In the genomic region with DNA sequence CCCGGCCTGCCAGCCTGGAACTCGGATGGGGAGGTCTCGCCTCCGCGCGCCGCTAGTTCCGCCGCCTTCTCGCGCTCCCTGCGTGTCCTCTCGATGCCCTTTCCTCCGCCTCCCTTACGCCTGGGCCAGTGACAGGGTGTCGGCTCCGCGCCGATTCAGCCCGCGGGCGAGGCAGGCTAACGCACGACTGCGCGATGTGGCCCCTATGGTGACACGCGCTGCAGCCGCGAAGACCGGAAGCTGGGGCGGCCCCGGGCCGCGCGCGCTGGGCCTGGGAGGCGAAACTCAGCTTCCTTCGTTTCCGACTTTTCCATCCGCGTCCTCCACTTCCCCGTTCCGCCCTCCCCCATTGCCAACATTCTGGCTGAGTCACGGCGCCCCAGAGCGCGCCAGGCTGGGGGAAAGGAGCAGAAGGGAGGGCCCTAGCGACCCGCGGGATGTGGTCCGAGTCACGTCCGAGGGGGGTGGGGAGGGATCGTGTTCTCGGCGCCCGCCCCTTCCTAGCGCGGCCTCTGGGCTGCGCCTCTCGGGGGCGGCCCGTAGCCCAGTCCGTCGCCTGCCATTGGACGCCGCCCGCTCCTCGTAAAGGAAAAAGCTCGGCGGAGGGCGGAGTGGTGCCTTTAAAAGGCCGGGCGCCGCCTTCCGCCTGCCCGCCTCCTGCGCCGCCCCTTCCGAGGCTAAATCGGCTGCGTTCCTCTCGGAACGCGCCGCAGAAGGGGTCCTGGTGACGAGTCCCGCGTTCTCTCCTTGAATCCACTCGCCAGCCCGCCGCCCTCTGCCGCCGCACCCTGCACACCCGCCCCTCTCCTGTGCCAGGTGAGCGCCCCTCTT, we compare ENCODE assay signal across 1 cellular context.
TF ChIP-seq lines count a peak whose summit lies in the region.

Gene ALDOA (plus strand): TSS at position 649 of the 831 bp plus-strand sequence. CDS start 1,138 bp downstream, outside the sequence.

TF ChIP-seq in HepG2, 621 proteins besides CTCF, POLR2A, EP300 and RAD21 (continued from another document and continues in another):
- TF ChIP-seq ZNF891 (CRISPR knock-in tag; IDR thresholded peaks at IDR 0.05) (peak; percentile 96), HNRNPK (IDR thresholded peaks at IDR 0.05; ENCODE audit: low read depth, low read length, poor library complexity, severe bottlenecking) (peak; percentile 93), MYNN (CRISPR knock-in tag; IDR thresholded peaks at IDR 0.05; ENCODE audit: low read depth) (peak; percentile 74), ZNF850 (CRISPR knock-in tag; conservative IDR thresholded peaks at IDR 0.05) (no peak), SRF (IDR thresholded peaks at IDR 0.05; ENCODE audit: low read depth, low read length) (peak; percentile 95), XRCC5 (optimal IDR thresholded peaks at IDR 0.05; ENCODE audit: low read length) (peak; percentile 91), ZNF792 (CRISPR knock-in tag; IDR thresholded peaks at IDR 0.05) (peak; percentile 73; the same call in 1 of the 2 replicates), TBP (CRISPR knock-in tag; IDR thresholded peaks at IDR 0.05) (no peak), SSRP1 (CRISPR knock-in tag; IDR thresholded peaks at IDR 0.05) (no peak; the same call in 1 of the 2 replicates), JUND (CRISPR knock-in tag; IDR thresholded peaks at IDR 0.05) (peak; percentile 94), SCMH1 (CRISPR knock-in tag; IDR thresholded peaks at IDR 0.05; ENCODE audit: borderline replicate concordance) (no peak), ZFY (CRISPR knock-in tag; IDR thresholded peaks at IDR 0.05) (peak; percentile 96), MAF1 (CRISPR knock-in tag; IDR thresholded peaks at IDR 0.05; ENCODE audit: borderline replicate concordance) (peak; percentile 74), ZNF549 (CRISPR knock-in tag; IDR thresholded peaks at IDR 0.05) (no peak), KAT8 (CRISPR knock-in tag; IDR thresholded peaks at IDR 0.05) (peak; percentile 92), ZNF138 (CRISPR knock-in tag; IDR thresholded peaks at IDR 0.05; ENCODE audit: low read depth) (peak; percentile 93), ZNF839 (CRISPR knock-in tag; IDR thresholded peaks at IDR 0.05; ENCODE audit: borderline replicate concordance) (peak; percentile 99), SRSF4 (IDR thresholded peaks at IDR 0.05; ENCODE audit: low read depth, low read length, poor library complexity, severe bottlenecking) (peak; percentile 66), SATB2 (CRISPR knock-in tag; IDR thresholded peaks at IDR 0.05) (0 out of 2 replicates have a peak, but pooled peaks have one; percentile 20), ZNF775 (CRISPR knock-in tag; IDR thresholded peaks at IDR 0.05; ENCODE audit: borderline replicate concordance) (no peak; the same call in 1 of the 2 replicates), KDM6A (CRISPR knock-in tag; IDR thresholded peaks at IDR 0.05; ENCODE audit: low read depth) (peak; percentile 84), TBX3 (IDR thresholded peaks at IDR 0.05; ENCODE audit: borderline replicate concordance) (peak; percentile 50; the same call in 1 of the 2 replicates), ETV5 (CRISPR knock-in tag; IDR thresholded peaks at IDR 0.05; ENCODE audit: borderline replicate concordance) (peak; percentile 97), NR2F2 (IDR thresholded peaks at IDR 0.05; ENCODE audit: borderline replicate concordance, low read depth) (peak; percentile 56; the same call in 1 of the 2 replicates), ZNF563 (CRISPR knock-in tag; IDR thresholded peaks at IDR 0.05) (peak; percentile 96), ZNF296 (CRISPR knock-in tag; conservative IDR thresholded peaks at IDR 0.05) (peak; percentile 96), ZNF616 (CRISPR knock-in tag; IDR thresholded peaks at IDR 0.05; ENCODE audit: low read depth) (peak; percentile 98), ZBTB34 (CRISPR knock-in tag; IDR thresholded peaks at IDR 0.05) (no peak), KDM5A (IDR thresholded peaks at IDR 0.05; ENCODE audit: borderline replicate concordance, low read length) (peak; percentile 74; the same call in 1 of the 2 replicates), ZNF432 (CRISPR knock-in tag; IDR thresholded peaks at IDR 0.05; ENCODE audit: borderline replicate concordance) (peak; percentile 94), RCOR2 (CRISPR knock-in tag; IDR thresholded peaks at IDR 0.05) (0 out of 2 replicates have a peak, but pooled peaks have one; percentile 66), MXI1 (IDR thresholded peaks at IDR 0.05; ENCODE audit: borderline replicate concordance, low read depth, low read length) (peak; percentile 80; the same call in 2 of the 3 replicates), UBTF (CRISPR knock-in tag; IDR thresholded peaks at IDR 0.05) (peak; percentile 98), NONO (IDR thresholded peaks at IDR 0.05) (no peak), NONO (CRISPR knock-in tag; conservative IDR thresholded peaks at IDR 0.05) (peak; percentile 97), NCOR1 (IDR thresholded peaks at IDR 0.05; ENCODE audit: borderline replicate concordance, low read length) (peak; percentile 74; the same call in 1 of the 2 replicates), CBX2 (IDR thresholded peaks at IDR 0.05; ENCODE audit: low read depth, low read length) (no peak), CBX2 (CRISPR knock-in tag; IDR thresholded peaks at IDR 0.05; ENCODE audit: low read depth) (peak; percentile 53; the same call in 1 of the 2 replicates)
- TF ChIP-seq, protein P1, sequence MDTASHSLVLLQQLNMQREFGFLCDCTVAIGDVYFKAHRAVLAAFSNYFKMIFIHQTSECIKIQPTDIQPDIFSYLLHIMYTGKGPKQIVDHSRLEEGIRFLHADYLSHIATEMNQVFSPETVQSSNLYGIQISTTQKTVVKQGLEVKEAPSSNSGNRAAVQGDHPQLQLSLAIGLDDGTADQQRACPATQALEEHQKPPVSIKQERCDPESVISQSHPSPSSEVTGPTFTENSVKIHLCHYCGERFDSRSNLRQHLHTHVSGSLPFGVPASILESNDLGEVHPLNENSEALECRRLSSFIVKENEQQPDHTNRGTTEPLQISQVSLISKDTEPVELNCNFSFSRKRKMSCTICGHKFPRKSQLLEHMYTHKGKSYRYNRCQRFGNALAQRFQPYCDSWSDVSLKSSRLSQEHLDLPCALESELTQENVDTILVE (CRISPR knock-in tag; IDR thresholded peaks at IDR 0.05), result peak; percentile 75
- TF ChIP-seq, protein P2, sequence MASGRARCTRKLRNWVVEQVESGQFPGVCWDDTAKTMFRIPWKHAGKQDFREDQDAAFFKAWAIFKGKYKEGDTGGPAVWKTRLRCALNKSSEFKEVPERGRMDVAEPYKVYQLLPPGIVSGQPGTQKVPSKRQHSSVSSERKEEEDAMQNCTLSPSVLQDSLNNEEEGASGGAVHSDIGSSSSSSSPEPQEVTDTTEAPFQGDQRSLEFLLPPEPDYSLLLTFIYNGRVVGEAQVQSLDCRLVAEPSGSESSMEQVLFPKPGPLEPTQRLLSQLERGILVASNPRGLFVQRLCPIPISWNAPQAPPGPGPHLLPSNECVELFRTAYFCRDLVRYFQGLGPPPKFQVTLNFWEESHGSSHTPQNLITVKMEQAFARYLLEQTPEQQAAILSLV (CRISPR knock-in tag; IDR thresholded peaks at IDR 0.05; ENCODE audit: borderline replicate concordance), result peak; percentile 92
- TF ChIP-seq, protein P3, sequence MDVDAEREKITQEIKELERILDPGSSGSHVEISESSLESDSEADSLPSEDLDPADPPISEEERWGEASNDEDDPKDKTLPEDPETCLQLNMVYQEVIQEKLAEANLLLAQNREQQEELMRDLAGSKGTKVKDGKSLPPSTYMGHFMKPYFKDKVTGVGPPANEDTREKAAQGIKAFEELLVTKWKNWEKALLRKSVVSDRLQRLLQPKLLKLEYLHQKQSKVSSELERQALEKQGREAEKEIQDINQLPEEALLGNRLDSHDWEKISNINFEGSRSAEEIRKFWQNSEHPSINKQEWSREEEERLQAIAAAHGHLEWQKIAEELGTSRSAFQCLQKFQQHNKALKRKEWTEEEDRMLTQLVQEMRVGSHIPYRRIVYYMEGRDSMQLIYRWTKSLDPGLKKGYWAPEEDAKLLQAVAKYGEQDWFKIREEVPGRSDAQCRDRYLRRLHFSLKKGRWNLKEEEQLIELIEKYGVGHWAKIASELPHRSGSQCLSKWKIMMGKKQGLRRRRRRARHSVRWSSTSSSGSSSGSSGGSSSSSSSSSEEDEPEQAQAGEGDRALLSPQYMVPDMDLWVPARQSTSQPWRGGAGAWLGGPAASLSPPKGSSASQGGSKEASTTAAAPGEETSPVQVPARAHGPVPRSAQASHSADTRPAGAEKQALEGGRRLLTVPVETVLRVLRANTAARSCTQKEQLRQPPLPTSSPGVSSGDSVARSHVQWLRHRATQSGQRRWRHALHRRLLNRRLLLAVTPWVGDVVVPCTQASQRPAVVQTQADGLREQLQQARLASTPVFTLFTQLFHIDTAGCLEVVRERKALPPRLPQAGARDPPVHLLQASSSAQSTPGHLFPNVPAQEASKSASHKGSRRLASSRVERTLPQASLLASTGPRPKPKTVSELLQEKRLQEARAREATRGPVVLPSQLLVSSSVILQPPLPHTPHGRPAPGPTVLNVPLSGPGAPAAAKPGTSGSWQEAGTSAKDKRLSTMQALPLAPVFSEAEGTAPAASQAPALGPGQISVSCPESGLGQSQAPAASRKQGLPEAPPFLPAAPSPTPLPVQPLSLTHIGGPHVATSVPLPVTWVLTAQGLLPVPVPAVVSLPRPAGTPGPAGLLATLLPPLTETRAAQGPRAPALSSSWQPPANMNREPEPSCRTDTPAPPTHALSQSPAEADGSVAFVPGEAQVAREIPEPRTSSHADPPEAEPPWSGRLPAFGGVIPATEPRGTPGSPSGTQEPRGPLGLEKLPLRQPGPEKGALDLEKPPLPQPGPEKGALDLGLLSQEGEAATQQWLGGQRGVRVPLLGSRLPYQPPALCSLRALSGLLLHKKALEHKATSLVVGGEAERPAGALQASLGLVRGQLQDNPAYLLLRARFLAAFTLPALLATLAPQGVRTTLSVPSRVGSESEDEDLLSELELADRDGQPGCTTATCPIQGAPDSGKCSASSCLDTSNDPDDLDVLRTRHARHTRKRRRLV (CRISPR knock-in tag; IDR thresholded peaks at IDR 0.05), result peak; percentile 97
- TF ChIP-seq, protein P4, sequence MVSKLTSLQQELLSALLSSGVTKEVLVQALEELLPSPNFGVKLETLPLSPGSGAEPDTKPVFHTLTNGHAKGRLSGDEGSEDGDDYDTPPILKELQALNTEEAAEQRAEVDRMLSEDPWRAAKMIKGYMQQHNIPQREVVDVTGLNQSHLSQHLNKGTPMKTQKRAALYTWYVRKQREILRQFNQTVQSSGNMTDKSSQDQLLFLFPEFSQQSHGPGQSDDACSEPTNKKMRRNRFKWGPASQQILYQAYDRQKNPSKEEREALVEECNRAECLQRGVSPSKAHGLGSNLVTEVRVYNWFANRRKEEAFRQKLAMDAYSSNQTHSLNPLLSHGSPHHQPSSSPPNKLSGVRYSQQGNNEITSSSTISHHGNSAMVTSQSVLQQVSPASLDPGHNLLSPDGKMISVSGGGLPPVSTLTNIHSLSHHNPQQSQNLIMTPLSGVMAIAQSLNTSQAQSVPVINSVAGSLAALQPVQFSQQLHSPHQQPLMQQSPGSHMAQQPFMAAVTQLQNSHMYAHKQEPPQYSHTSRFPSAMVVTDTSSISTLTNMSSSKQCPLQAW (CRISPR knock-in tag; IDR thresholded peaks at IDR 0.05), result peak; percentile 99
- TF ChIP-seq, protein P5, sequence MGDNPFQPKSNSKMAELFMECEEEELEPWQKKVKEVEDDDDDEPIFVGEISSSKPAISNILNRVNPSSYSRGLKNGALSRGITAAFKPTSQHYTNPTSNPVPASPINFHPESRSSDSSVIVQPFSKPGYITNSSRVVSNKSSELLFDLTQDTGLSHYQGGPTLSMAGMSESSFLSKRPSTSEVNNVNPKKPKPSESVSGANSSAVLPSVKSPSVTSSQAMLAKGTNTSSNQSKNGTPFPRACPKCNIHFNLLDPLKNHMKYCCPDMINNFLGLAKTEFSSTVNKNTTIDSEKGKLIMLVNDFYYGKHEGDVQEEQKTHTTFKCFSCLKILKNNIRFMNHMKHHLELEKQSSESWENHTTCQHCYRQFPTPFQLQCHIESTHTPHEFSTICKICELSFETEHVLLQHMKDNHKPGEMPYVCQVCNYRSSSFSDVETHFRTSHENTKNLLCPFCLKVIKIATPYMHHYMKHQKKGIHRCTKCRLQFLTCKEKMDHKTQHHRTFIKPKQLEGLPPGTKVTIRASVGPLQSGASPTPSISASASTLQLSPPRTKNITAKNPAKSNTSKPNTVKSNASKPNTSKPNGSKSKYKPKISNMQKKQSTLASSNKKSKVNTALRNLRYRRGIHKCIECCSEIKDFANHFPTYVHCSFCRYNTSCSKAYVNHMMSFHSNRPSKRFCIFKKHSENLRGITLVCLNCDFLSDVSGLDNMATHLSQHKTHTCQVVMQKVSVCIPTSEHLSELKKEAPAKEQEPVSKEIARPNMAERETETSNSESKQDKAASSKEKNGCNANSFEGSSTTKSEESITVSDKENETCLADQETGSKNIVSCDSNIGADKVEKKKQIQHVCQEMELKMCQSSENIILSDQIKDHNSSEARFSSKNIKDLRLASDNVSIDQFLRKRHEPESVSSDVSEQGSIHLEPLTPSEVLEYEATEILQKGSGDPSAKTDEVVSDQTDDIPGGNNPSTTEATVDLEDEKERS (CRISPR knock-in tag; IDR thresholded peaks at IDR 0.05), result peak; percentile 93
